Comparison of ENCODE assay signal across 19 cellular contexts in genomic region chr4:183257808-183258207, GRCh38.
DNase-seq lines count a peak whose midpoint lies in the region; ATAC-seq, FAIRE-seq and TF ChIP-seq lines count a peak whose summit lies in the region.
"Had no signal": no experiment of that assay in that cellular context is flagged by ENCODE, and none has a peak within 500 bp of the region (broad histone marks: within the 10 kb centered on the region; RNA-seq: fewer than 3 reads in every experiment).

No MANE protein-coding gene starts in this region.

- no peak overlapping the region for H3K14ac ChIP-seq in H1 (ENCODE audit: insufficient read length)

- H2BK5ac ChIP-seq in H1 (ENCODE audit: low read depth, low read length): no peak overlapping the region

- H3K4me2 ChIP-seq in H1 (ENCODE audit: insufficient read depth in 1 of 2, low read depth in 2 of 2, low read length in 2 of 2): no peak overlapping the region
- H3K4me2 ChIP-seq: A549, PC-9 had no signal

- no peak overlapping the region for H2BK20ac ChIP-seq in H1 (ENCODE audit: low read length)

- H3K9ac ChIP-seq in H1 (replicated peaks in 1 of 4; ENCODE audit: extremely low read depth in 1 of 4, low read depth in 3 of 4, low read length in 3 of 4): no peak overlapping the region

- TF ChIP-seq RAD21 in H1 (IDR thresholded peaks at IDR 0.05 in 1 of 2, conservative IDR thresholded peaks at IDR 0.05 in 1 of 2; ENCODE audit: low read depth in 2 of 2, low read length in 2 of 2): peak; percentile 58 to 62

- FAIRE-seq in H1 (lab: Jason Lieb, UNC): no peak
- FAIRE-seq: A549, GM12892, GM18507 had no signal

- no peak overlapping the region for H4K5ac ChIP-seq in H1 (ENCODE audit: insufficient read length, low read depth, low read length)

- H3K27me3 ChIP-seq in H1 (replicated peaks in 1 of 4; ENCODE audit: control insufficient read depth in 3 of 4, extremely low read depth in 1 of 4, insufficient read depth in 3 of 4, low read length in 3 of 4) (no peaks in the 10 kb centered on the region), spleen (replicated peaks in 1 of 7) (no peaks in the 10 kb centered on the region)

- no peak overlapping the region for H4K91ac ChIP-seq in H1 (replicated peaks; ENCODE audit: insufficient read length, low read length)

- no peak overlapping the region for H2AFZ ChIP-seq in H1 (ENCODE audit: low read length)
- H2AFZ ChIP-seq: PC-9 had no signal

- WGBS in H1 (ENCODE audit: extremely low coverage in 1 of 2, insufficient coverage in 1 of 2, insufficient read length in 1 of 2, insufficient replicate concordance in 2 of 2, low coverage in 1 of 2, low lambda C conversion rate in 2 of 2, missing lambda C conversion rate in 1 of 2), 2 experiments: 82% methylated on average over 6 of the region's 6 CpGs; no CpG with 5 or more reads in 1 of the 2 experiments
- WGBS in spleen, 5 donors: 80 to 94% (median 84%) methylated on average over 6 of the region's 6 CpGs

- H3K79me2 ChIP-seq in H1 (ENCODE audit: control insufficient read depth in 1 of 2, insufficient read depth in 2 of 2, low read length in 2 of 2): peaks cover 0 to 11% of the 10 kb centered on the region in 2 experiments; a peak in 1 of 4 replicates

- no peak overlapping the region for H3K56ac ChIP-seq in H1 (replicated peaks; ENCODE audit: insufficient read length, low read depth, low read length)

- H3K9me3 ChIP-seq in H1 (ENCODE audit: insufficient read depth in 2 of 2, low read depth in 1 of 2, low read length in 1 of 2): no peaks in the 10 kb centered on the region
- no peaks in the 10 kb centered on the region for H3K9me3 ChIP-seq in spleen
- H3K9me3 ChIP-seq: A549, Caco-2, HAP-1 had no signal

- H3K4me3 ChIP-seq in LNCaP clone FGC (ENCODE audit: low read depth, low read length) (no peak overlapping the region), H1 (ENCODE audit: extremely low read depth in 1 of 4, insufficient read depth in 2 of 4, low read depth in 3 of 4, low read length in 4 of 4) (no peak overlapping the region), spleen (no peak overlapping the region)
- H3K4me3 ChIP-seq: A549, HAP-1, PC-9 had no signal

- TF ChIP-seq CTCF in LNCaP clone FGC (IDR thresholded peaks at IDR 0.05; ENCODE audit: control insufficient read depth, extremely low read depth, insufficient read depth) (0 out of 2 replicates have a peak, but pooled peaks have one; percentile 11), H1 (IDR thresholded peaks at IDR 0.05; ENCODE audit: control extremely low read depth in 1 of 3, insufficient read depth in 1 of 3, low read depth in 1 of 3, low read length in 3 of 3) (peak; percentile 34 to 54 (median 42)), spleen (IDR thresholded peaks at IDR 0.05 in 8 of 11, conservative IDR thresholded peaks at IDR 0.05 in 3 of 11) (no peak)

- no peaks in the 10 kb centered on the region for H3K79me1 ChIP-seq in H1 (ENCODE audit: low read depth, low read length)

- H3K23ac ChIP-seq in H1 (ENCODE audit: insufficient read length): no peak overlapping the region

- TF ChIP-seq POLR2A in H1 (IDR thresholded peaks at IDR 0.05; ENCODE audit: control extremely low read depth in 1 of 2, low read depth in 2 of 2, low read length in 2 of 2) (no peak), spleen (IDR thresholded peaks at IDR 0.05) (no peak)

- no peak overlapping the region for H2AK5ac ChIP-seq in H1 (ENCODE audit: low read depth, low read length)

- no peaks in the 10 kb centered on the region for H3K23me2 ChIP-seq in H1 (ENCODE audit: low read depth, low read length)

- no peak overlapping the region for H3K4ac ChIP-seq in H1 (replicated peaks; ENCODE audit: insufficient read length, low read depth, low read length)

- ATAC-seq in HG02763 (IDR thresholded peaks at IDR 0.05; ENCODE audit: unreplicated experiment): no peak
- ATAC-seq: A549 had no signal

- H3K18ac ChIP-seq in H1 (ENCODE audit: extremely low read depth, low read length): no peak overlapping the region

- POLR2A ChIA-PET in H1 (lab: Charles Lee; ENCODE audit: partially characterized antibody): no interaction called here

- H3K27ac ChIP-seq in H1 (ENCODE audit: low read depth, low read length) (no peak overlapping the region), spleen (no peak overlapping the region)
- H3K27ac ChIP-seq: A549, PC-9 had no signal

- H2BK12ac ChIP-seq in H1 (ENCODE audit: low read depth, low read length): no peak overlapping the region

- H2BK15ac ChIP-seq in H1 (ENCODE audit: low read length): no peak overlapping the region

- TF ChIP-seq EP300 in H1 (IDR thresholded peaks at IDR 0.05; ENCODE audit: borderline replicate concordance in 1 of 2, low read depth in 2 of 2, low read length in 2 of 2): no peak

- intact Hi-C loops in spleen (cut with DNase I; ENCODE audit: low total_unique reads): loop anchor here (5.0 kb wide), 1 partner anchor 186 kb away; no protein-coding TSS in a partner anchor

- H4K20me1 ChIP-seq in H1 (replicated peaks in 1 of 2; ENCODE audit: control insufficient read depth in 1 of 2, insufficient read depth in 2 of 2, low read length in 2 of 2): no peaks in the 10 kb centered on the region

- H4K8ac ChIP-seq in H1 (ENCODE audit: extremely low read depth, insufficient read depth, low read length): no peak overlapping the region

- no peak overlapping the region for H2BK120ac ChIP-seq in H1 (replicated peaks; ENCODE audit: low read depth, low read length)

- peaks cover 9 to 43% (median 30%) of the 10 kb centered on the region in 4 experiments; a peak in 7 of 8 replicates for H3K36me3 ChIP-seq in H1 (ENCODE audit: control insufficient read depth in 2 of 4, insufficient read depth in 4 of 4, low read length in 3 of 4)
- H3K36me3 ChIP-seq in spleen: peaks cover 0 to 27% (median 11%) of the 10 kb centered on the region in 6 donors

- H3K4me1 ChIP-seq in H1 (replicated peaks in 1 of 4; ENCODE audit: control insufficient read depth in 3 of 4, insufficient read depth in 4 of 4, low read length in 3 of 4) (peaks cover 0 to 4% (median 0%) of the 10 kb centered on the region in 4 experiments; a peak in 1 of 7 replicates), spleen (peaks cover 0 to 19% (median 5%) of the 10 kb centered on the region in 6 donors)
- H3K4me1 ChIP-seq: HAP-1 had no signal

- CTCF ChIA-PET in H1 (lab: Charles Lee; ENCODE audit: partially characterized antibody): interaction anchor here (0.6 to 5.0 kb wide), 13 partner anchors 13 to 328 kb away, joined by 3 to 65 read pairs (median 4); partner anchors contain the start of gene WWC2

- peak; percentile 18 for DNase-seq in NCI-H510A treated with DMSO at 0.1 percent for 48 hours (lab: John Stamatoyannopoulos, UW)
- no peak for DNase-seq in NCI-H510A (lab: John Stamatoyannopoulos, UW)
- DNase-seq in LNCaP clone FGC (ENCODE audit: low read depth): no peak
- no peak for DNase-seq in H1 (ENCODE audit: low read depth in 1 of 2, low spot score in 2 of 2)
- DNase-seq in spleen: peak; percentile 58
- no peak for DNase-seq in NCI-H1436 treated with DMSO at 0.1 percent for 48 hours (lab: John Stamatoyannopoulos, UW)
- DNase-seq: Caco-2; CD4-positive, alpha-beta T cell; NCI-H1092 treated with DMSO at 0.1 percent for 48 hours; NCI-H187 treated with DMSO at 0.1 percent for 48 hours; NCI-H2171; NCI-H446; NCI-H82; PC-9 had no signal

TF ChIP-seq in H1, 55 proteins besides CTCF, POLR2A, EP300 and RAD21:
- 0 out of 2 replicates have a peak, but pooled peaks have one; percentile 17 for TF ChIP-seq CREB1 (IDR thresholded peaks at IDR 0.05)
- no peak for TF ChIP-seq EGR1 (IDR thresholded peaks at IDR 0.05; ENCODE audit: borderline replicate concordance, low read depth, low read length)

Comparison
In these comparisons a context has a peak if more than half of its experiments do, and no peak if none do; other contexts are left out.
1. DNase-seq: peak in NCI-H510A treated with DMSO at 0.1 percent for 48 hours (single experiment) and spleen (single experiment); none in NCI-H510A (single experiment), LNCaP clone FGC (single experiment), H1 (0 of 2) and NCI-H1436 treated with DMSO at 0.1 percent for 48 hours (single experiment).
2. CTCF ChIP-seq: peak in LNCaP clone FGC (single experiment) and H1 (3 of 3); none in spleen (0 of 11).